Comparison of ENCODE assay signal across 33 cellular contexts in genomic region chr20:10051185-10051584, GRCh38.
"Had no signal": no experiment of that assay in that cellular context is flagged by ENCODE, and none has a peak within 500 bp of the region (broad histone marks: within the 10 kb centered on the region; RNA-seq: fewer than 3 reads in every experiment).

No MANE protein-coding gene starts in this region.

- H3K4me1 ChIP-seq: breast epithelium had no signal

- H3K27me3 ChIP-seq: body of pancreas, brain microvascular endothelial cell, breast epithelium had no signal

- H3K4me3 ChIP-seq: body of pancreas, breast epithelium had no signal

- FAIRE-seq: astrocyte, TTC549 had no signal

- ATAC-seq: activated CD4-positive, alpha-beta T cell treated with anti-CD3 and anti-CD28 coated beads for 36 hours; activated CD4-positive, CD25-positive, alpha-beta regulatory T cell treated with anti-CD3 and anti-CD28 coated beads, Interleukin-2, amount 50 U/mL, for 24 hours; activated CD8-positive, alpha-beta memory T cell treated with anti-CD3 and anti-CD28 coated beads, Interleukin-2, amount 10 ng/mL, durations not matched to agents 7 days and 5 days; activated CD8-positive, alpha-beta T cell treated with anti-CD3 and anti-CD28 coated beads, Interleukin-2, amount 10 ng/mL, durations not matched to agents 7 days and 5 days; activated naive CD8-positive, alpha-beta T cell treated with anti-CD3 and anti-CD28 coated beads, Interleukin-2, amount 50 U/mL, for 24 hours; body of pancreas; WTC11 had no signal

- H3K36me3 ChIP-seq: brain microvascular endothelial cell had no signal

- H3K9me3 ChIP-seq: body of pancreas, breast epithelium had no signal

- DNase-seq: activated CD4-positive, alpha-beta memory T cell treated with anti-CD3 and anti-CD28 coated beads, Interleukin-2, amount 10 ng/mL, durations not matched to agents 7 days and 5 days; activated CD4-positive, alpha-beta T cell treated with anti-CD3 and anti-CD28 coated beads for 1 hour; activated CD4-positive, alpha-beta T cell treated with anti-CD3 and anti-CD28 coated beads for 36 hours; activated CD4-positive, alpha-beta T cell treated with anti-CD3 and anti-CD28 coated beads for 48 hours; activated CD4-positive, alpha-beta T cell treated with anti-CD3 and anti-CD28 coated beads, Interleukin-2, amount 10 ng/mL, durations not matched to agents 7 days and 5 days; activated CD4-positive, alpha-beta T cell treated with anti-CD3 and anti-CD28 coated beads, Interleukin-2, amount 50 U/mL, for 48 hours; activated CD4-positive, CD25-positive, alpha-beta regulatory T cell; activated CD8-positive, alpha-beta memory T cell treated with anti-CD3 and anti-CD28 coated beads for 24 hours; activated CD8-positive, alpha-beta memory T cell treated with anti-CD3 and anti-CD28 coated beads, Interleukin-2, amount 10 ng/mL, durations not matched to agents 7 days and 5 days; activated CD8-positive, alpha-beta memory T cell treated with anti-CD3 and anti-CD28 coated beads, Interleukin-2, amount 50 U/mL, for 48 hours; activated CD8-positive, alpha-beta T cell treated with anti-CD3 and anti-CD28 coated beads, Interleukin-2, amount 10 ng/mL, durations not matched to agents 7 days and 5 days; activated effector memory CD4-positive, alpha-beta T cell treated with Interleukin-2 at 50 U/mL for 16 hours; activated gamma-delta T cell; activated naive CD4-positive, alpha-beta T cell treated with anti-CD3 and anti-CD28 coated beads, Interleukin-2, amount 10 ng/mL, durations not matched to agents 7 days and 5 days; activated naive CD4-positive, alpha-beta T cell treated with Interleukin-2 at 50 U/mL for 16 hours; activated naive CD8-positive, alpha-beta T cell treated with anti-CD3 and anti-CD28 coated beads, Interleukin-2, amount 10 ng/mL, durations not matched to agents 7 days and 5 days; activated naive CD8-positive, alpha-beta T cell treated with anti-CD3 and anti-CD28 coated beads, Interleukin-2, amount 50 U/mL, for 24 hours; activated T-cell treated with anti-CD3 and anti-CD28 coated beads, Interleukin-2, amount 50 U/mL, for 24 hours; activated T-cell treated with anti-CD3 and anti-CD28 coated beads, Interleukin-2, amount 50 U/mL, for 48 hours; amniotic stem cell; aorta; body of pancreas; brain microvascular endothelial cell; central memory CD4-positive, alpha-beta T cell; T-helper 1 cell; T-helper 2 cell; T-helper 9 cell; WERI-Rb-1 had no signal

- H3K27ac ChIP-seq: body of pancreas, brain microvascular endothelial cell, breast epithelium, WERI-Rb-1 had no signal
